ENCODE assay signal across 8 cellular contexts in the genomic region with DNA sequence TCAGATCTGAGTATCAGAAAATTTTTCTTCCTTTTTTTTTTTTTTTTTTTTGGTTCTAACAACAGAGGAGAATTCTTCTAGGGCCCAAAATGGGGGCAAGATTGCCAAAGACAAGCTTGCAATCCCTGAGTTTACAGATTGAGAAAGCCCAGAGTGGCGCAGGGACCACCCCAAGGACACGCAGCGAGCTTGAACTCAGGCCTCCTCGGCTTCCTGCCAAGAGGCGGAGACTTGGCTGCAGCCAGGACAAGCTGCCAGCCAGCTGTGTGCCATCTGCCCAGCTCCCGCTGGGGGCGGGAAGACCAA. TPM values are rescaled to one million over a fixed set of nuclear protein-coding genes. Genes with fewer than 3 reads are reported as not detected.
DNase-seq lines count a peak whose midpoint lies in the region; ATAC-seq and TF ChIP-seq lines count a peak whose summit lies in the region.

No MANE protein-coding gene starts in this region.

- H3K27ac Mint-ChIP-seq in activated CD8-positive, alpha-beta memory T cell treated with anti-CD3 and anti-CD28 coated beads, Interleukin-2, amount 10 ng/mL, durations not matched to agents 7 days and 5 days: peak overlapping the region; percentile 89

- under 1% methylated on average over 7 of the region's 7 CpGs for WGBS in liver
- WGBS in testis, 2 donors: 0 to 1% methylated on average over 5 to 7 of the region's 7 CpGs

- no peak for TF ChIP-seq POLR2A in testis (IDR thresholded peaks at IDR 0.05)

- peaks cover 3% of the 10 kb centered on the region for H3K36me3 Mint-ChIP-seq in activated CD8-positive, alpha-beta memory T cell treated with anti-CD3 and anti-CD28 coated beads, Interleukin-2, amount 10 ng/mL, durations not matched to agents 7 days and 5 days

- no peak for TF ChIP-seq CTCF in liver (IDR thresholded peaks at IDR 0.05; ENCODE audit: low read depth, low read length, missing input control)
- no peak for TF ChIP-seq CTCF in testis (IDR thresholded peaks at IDR 0.05)

- peak overlapping the region; percentile 87 for H3K4me3 Mint-ChIP-seq in activated CD8-positive, alpha-beta memory T cell treated with anti-CD3 and anti-CD28 coated beads, Interleukin-2, amount 10 ng/mL, durations not matched to agents 7 days and 5 days

- H3K27ac ChIP-seq in liver (ENCODE audit: low read depth in 1 of 2, low read length in 2 of 2) (peak overlapping the region; percentile 55 to 93), testis (peak overlapping the region in 1 of 2 donors; percentile 84)

- peaks cover 48% of the 10 kb centered on the region for H3K4me1 Mint-ChIP-seq in activated CD8-positive, alpha-beta memory T cell treated with anti-CD3 and anti-CD28 coated beads, Interleukin-2, amount 10 ng/mL, durations not matched to agents 7 days and 5 days

- ATAC-seq in activated CD8-positive, alpha-beta memory T cell treated with anti-CD3 and anti-CD28 coated beads, Interleukin-2, amount 10 ng/mL, durations not matched to agents 7 days and 5 days: no peak
- ATAC-seq in GM19455 (IDR thresholded peaks at IDR 0.05; ENCODE audit: unreplicated experiment): no peak

- TF ChIP-seq RAD21 in liver (IDR thresholded peaks at IDR 0.05): no peak

- H3K4me1 ChIP-seq in adipocyte (ENCODE audit: control insufficient read depth, insufficient read depth, low read length) (peaks cover 33% of the 10 kb centered on the region), liver (ENCODE audit: control insufficient read depth in 4 of 4, insufficient read depth in 4 of 4, low read length in 3 of 4) (peaks cover 12 to 53% (median 41%) of the 10 kb centered on the region in 4 donors), testis (peaks cover 39% of the 10 kb centered on the region)

- no peaks in the 10 kb centered on the region for H3K9me3 ChIP-seq in adipocyte (ENCODE audit: control insufficient read depth, low read length)
- H3K9me3 ChIP-seq in liver (ENCODE audit: control insufficient read depth in 4 of 4, low read length in 3 of 4): no peaks in the 10 kb centered on the region
- no peaks in the 10 kb centered on the region for H3K9me3 ChIP-seq in testis

- H3K27me3 ChIP-seq in adipocyte (replicated peaks; ENCODE audit: control insufficient read depth, insufficient read depth, low read length) (no peaks in the 10 kb centered on the region), liver (ENCODE audit: control insufficient read depth in 4 of 4, insufficient read depth in 4 of 4, low read length in 3 of 4) (no peaks in the 10 kb centered on the region), testis (no peaks in the 10 kb centered on the region)

- no peak for DNase-seq in activated CD8-positive, alpha-beta memory T cell treated with anti-CD3 and anti-CD28 coated beads, Interleukin-2, amount 10 ng/mL, durations not matched to agents 7 days and 5 days
- DNase-seq in activated CD8-positive, alpha-beta memory T cell treated with anti-CD3 and anti-CD28 coated beads, Interleukin-2, amount 50 U/mL, for 48 hours: no peak
- no peak for DNase-seq in adipocyte (ENCODE audit: low read depth)
- no peak for DNase-seq in testis
- DNase-seq in NCI-H748 (lab: John Stamatoyannopoulos, UW; ENCODE audit: unreplicated experiment): no peak
- no peak for DNase-seq in NCI-H2171 (lab: John Stamatoyannopoulos, UW)

- H3K9ac ChIP-seq in adipocyte (ENCODE audit: low read length) (peak overlapping the region; percentile 95), liver (ENCODE audit: low read depth in 1 of 2, low read length in 2 of 2) (no peak overlapping the region)

- no peaks in the 10 kb centered on the region for H3K9me3 Mint-ChIP-seq in activated CD8-positive, alpha-beta memory T cell treated with anti-CD3 and anti-CD28 coated beads, Interleukin-2, amount 10 ng/mL, durations not matched to agents 7 days and 5 days (ENCODE audit: low read depth)

- H3K27me3 Mint-ChIP-seq in activated CD8-positive, alpha-beta memory T cell treated with anti-CD3 and anti-CD28 coated beads, Interleukin-2, amount 10 ng/mL, durations not matched to agents 7 days and 5 days: no peaks in the 10 kb centered on the region

- H3K36me3 ChIP-seq in adipocyte (ENCODE audit: control insufficient read depth, insufficient read depth, low read length, severe bottlenecking) (no peaks in the 10 kb centered on the region), liver (ENCODE audit: control insufficient read depth in 4 of 4, insufficient read depth in 3 of 4, low read depth in 1 of 4, low read length in 3 of 4) (no peaks in the 10 kb centered on the region), testis (ENCODE audit: low read depth, missing control alignments) (no peaks in the 10 kb centered on the region)

- H3K4me3 ChIP-seq in adipocyte (ENCODE audit: low read length): peak overlapping the region; percentile 92
- H3K4me3 ChIP-seq in liver (ENCODE audit: low read depth in 1 of 3, low read length in 3 of 3): peak overlapping the region in 1 of 3 donors; percentile 81
- peak overlapping the region; percentile 67 to 77 for H3K4me3 ChIP-seq in testis

- intact Hi-C loops in testis (cut with DNase I; ENCODE audit: low total_unique reads): no loop called here

- CTCF ChIA-PET in activated CD8-positive, alpha-beta memory T cell treated with anti-CD3 and anti-CD28 coated beads, Interleukin-2, amount 10 ng/mL, durations not matched to agents 7 days and 5 days (lab: Charles Lee): interaction anchor here (0.6 to 6.2 kb wide), 23 partner anchors 9 to 270 kb away, joined by 3 to 44 read pairs (median 4); partner anchors contain the start of genes ANO8, BABAM1, BST2 and USHBP1

TF ChIP-seq in liver, 16 proteins besides CTCF, POLR2A, EP300 and RAD21:
- TF ChIP-seq FOXA1 (IDR thresholded peaks at IDR 0.05) (peak; percentile 10), RXRA (IDR thresholded peaks at IDR 0.05) (peak; percentile 74 to 77), YY1 (IDR thresholded peaks at IDR 0.05) (no peak), SP1 (IDR thresholded peaks at IDR 0.05) (peak; percentile 91), HNF4A (conservative IDR thresholded peaks at IDR 0.05) (no peak)

RNA-seq across cellular contexts. Expression of gene MRPL34, which starts 0.5 kb away (rescaled TPM):
- 100 to 1,000 TPM in 1 of 2 experiments, 10 to 100 TPM in 1; 94.7 to 115 TPM for total RNA-seq in activated CD8-positive, alpha-beta memory T cell treated with anti-CD3 and anti-CD28 coated beads, Interleukin-2, amount 10 ng/mL, durations not matched to agents 7 days and 5 days
- 100 to 1,000 TPM in 1 of 2 donors, 10 to 100 TPM in 1; 23.3 to 123 TPM for total RNA-seq in liver
- polyA plus RNA-seq in liver: 100 to 1,000 TPM; 158 to 301 TPM
- total RNA-seq in testis: 100 to 1,000 TPM; 180 to 206 TPM
- polyA plus RNA-seq in testis (ENCODE audit: insufficient read depth, low read depth, low replicate concordance): 126 TPM

RNA-seq across cellular contexts. Expression of gene ABHD8, which starts 1.9 kb away (rescaled TPM):
- 10 to 100 TPM; 10.1 to 10.7 TPM for total RNA-seq in activated CD8-positive, alpha-beta memory T cell treated with anti-CD3 and anti-CD28 coated beads, Interleukin-2, amount 10 ng/mL, durations not matched to agents 7 days and 5 days
- total RNA-seq in liver (10 to 100 TPM in 1 of 2 donors, 1 to 10 TPM in 1; 6.3 to 26.9 TPM), testis (10 to 100 TPM; 27.1 to 49.1 TPM)
- polyA plus RNA-seq in liver (10 to 100 TPM in 1 of 2 donors, 1 to 10 TPM in 1; 8.6 to 20.2 TPM), testis (ENCODE audit: insufficient read depth, low read depth, low replicate concordance) (70.7 TPM)

RNA-seq across cellular contexts. Expression of gene DDA1, which starts 4.2 kb away (rescaled TPM):
- total RNA-seq in activated CD8-positive, alpha-beta memory T cell treated with anti-CD3 and anti-CD28 coated beads, Interleukin-2, amount 10 ng/mL, durations not matched to agents 7 days and 5 days: 10 to 100 TPM; 47.7 to 58.9 TPM
- total RNA-seq in liver: 10 to 100 TPM in 1 of 2 donors, 1 to 10 TPM in 1; 7.9 to 13.5 TPM
- polyA plus RNA-seq in liver: 10 to 100 TPM; 28.2 to 37.9 TPM
- 10 to 100 TPM; 46.4 to 55.5 TPM for total RNA-seq in testis
- 123 TPM for polyA plus RNA-seq in testis (ENCODE audit: insufficient read depth, low read depth, low replicate concordance)

RNA-seq across cellular contexts. Expression of gene ANKLE1, which starts 23.5 kb away (rescaled TPM):
- total RNA-seq in activated CD8-positive, alpha-beta memory T cell treated with anti-CD3 and anti-CD28 coated beads, Interleukin-2, amount 10 ng/mL, durations not matched to agents 7 days and 5 days: 10 to 100 TPM in 1 of 2 experiments, 1 to 10 TPM in 1; 9.2 to 17.2 TPM
- total RNA-seq in liver (10 to 100 TPM in 1 of 2 donors, under 1 TPM in 1; 0.42 to 43.2 TPM), testis (1 to 10 TPM; 3.1 to 5.3 TPM)
- polyA plus RNA-seq in liver (under 1 TPM; 0.10 to 0.15 TPM), testis (ENCODE audit: insufficient read depth, low read depth, low replicate concordance) (0.45 TPM)

RNA-seq across cellular contexts. Expression of gene ANO8, which starts 29.5 kb away (rescaled TPM):
- 10 to 100 TPM; 11.0 to 18.7 TPM for total RNA-seq in activated CD8-positive, alpha-beta memory T cell treated with anti-CD3 and anti-CD28 coated beads, Interleukin-2, amount 10 ng/mL, durations not matched to agents 7 days and 5 days
- 1 to 10 TPM; 1.8 to 5.8 TPM for total RNA-seq in liver
- polyA plus RNA-seq in liver: 1 to 10 TPM in 1 of 2 donors, under 1 TPM in 1; 0.75 to 2.3 TPM
- total RNA-seq in testis: 10 to 100 TPM; 17.5 to 19.2 TPM
- 4.5 TPM for polyA plus RNA-seq in testis (ENCODE audit: insufficient read depth, low read depth, low replicate concordance)
